9 cellular contexts compared by ENCODE assay signal in genomic region chr16:53743149-53743566, GRCh38. TPM values are rescaled to one million over a fixed set of nuclear protein-coding genes. Genes with fewer than 3 reads are reported as not detected.
DNase-seq lines count a peak whose midpoint lies in the region; ATAC-seq and TF ChIP-seq lines count a peak whose summit lies in the region.
"Had no signal": no experiment of that assay in that cellular context is flagged by ENCODE, and none has a peak within 500 bp of the region (broad histone marks: within the 10 kb centered on the region; RNA-seq: fewer than 3 reads in every experiment).

No MANE protein-coding gene starts in this region.

- peaks cover 5% of the 10 kb centered on the region for H3K9me3 Mint-ChIP-seq in Calu3 (ENCODE audit: low read depth, unreplicated experiment)

- H3K4me1 Mint-ChIP-seq in Calu3 (ENCODE audit: low read depth, unreplicated experiment) = peaks cover 65% of the 10 kb centered on the region

- no peak overlapping the region for H3K27ac ChIP-seq in left ventricle myocardium inferior (replicated peaks)
- H3K27ac ChIP-seq in upper lobe of left lung = no peak overlapping the region

- TF ChIP-seq CTCF in Calu3 (IDR thresholded peaks at IDR 0.05; ENCODE audit: unreplicated experiment) = peak; percentile 66
- peak; percentile 60 for TF ChIP-seq CTCF in left ventricle myocardium inferior (IDR thresholded peaks at IDR 0.05; ENCODE audit: borderline replicate concordance)
- TF ChIP-seq CTCF in upper lobe of left lung (IDR thresholded peaks at IDR 0.05) = peak in 5 of 6 experiments; percentile 22 to 45 (median 31)

- H3K4me1 ChIP-seq in left ventricle myocardium inferior = peaks cover 33% of the 10 kb centered on the region
- peaks cover 13 to 30% (median 19%) of the 10 kb centered on the region in 4 donors for H3K4me1 ChIP-seq in upper lobe of left lung

- H3K4me3 ChIP-seq in left ventricle myocardium inferior = no peak overlapping the region
- H3K4me3 ChIP-seq in upper lobe of left lung = no peak overlapping the region

- TF ChIP-seq POLR2A in upper lobe of left lung (IDR thresholded peaks at IDR 0.05) = no peak

- H3K36me3 ChIP-seq in left ventricle myocardium inferior (no peaks in the 10 kb centered on the region), upper lobe of left lung (no peaks in the 10 kb centered on the region)

- intact Hi-C loops in Calu3 (cut with micrococcal nuclease; ENCODE audit: unreplicated experiment) = loop anchor here (2.0 kb wide), 1 partner anchor 14 kb away; no protein-coding TSS in a partner anchor
- intact Hi-C loops in left ventricle myocardium inferior (cut with micrococcal nuclease) = no loop called here

- no peak for ATAC-seq in upper lobe of left lung (ENCODE audit: low FRiP score in 2 of 2)
- no peak for ATAC-seq in HG03135 (IDR thresholded peaks at IDR 0.05; ENCODE audit: unreplicated experiment)
- no peak for ATAC-seq in HG03565 (IDR thresholded peaks at IDR 0.05; ENCODE audit: unreplicated experiment)

- CTCF ChIA-PET in Calu3 (lab: Charles Lee) = interaction anchor here (0.7 to 4.0 kb wide), 7 partner anchors 13 to 135 kb away, joined by 3 to 70 read pairs (median 4); partner anchors contain the start of genes FTO and RPGRIP1L

- no peak overlapping the region for H3K4me3 Mint-ChIP-seq in Calu3 (ENCODE audit: low read depth, unreplicated experiment)
- H3K4me3 Mint-ChIP-seq: immature natural killer cell had no signal

- WGBS in upper lobe of left lung, 2 donors = 68 to 74% methylated on average over 3 of the region's 3 CpGs

- H3K27me3 Mint-ChIP-seq in Calu3 (ENCODE audit: unreplicated experiment) = no peaks in the 10 kb centered on the region

- H3K36me3 Mint-ChIP-seq in Calu3 (ENCODE audit: insufficient read depth, unreplicated experiment) = peaks cover 13% of the 10 kb centered on the region
- H3K36me3 Mint-ChIP-seq: immature natural killer cell had no signal

- no peak for TF ChIP-seq EP300 in upper lobe of left lung (IDR thresholded peaks at IDR 0.05)

- H3K9me3 ChIP-seq in left ventricle myocardium inferior (replicated peaks) (peaks cover 12% of the 10 kb centered on the region), upper lobe of left lung (no peaks in the 10 kb centered on the region)

- no TSS peak for BruUV-seq in Calu3 (replicated peaks; lab: Mats Ljungman, UMichigan)

- peak; percentile 54 for DNase-seq in Calu3
- DNase-seq in HCEC 1CT = peak; percentile 39
- DNase-seq in SW480 (ENCODE audit: low spot score) = peak; percentile 32
- no peak for DNase-seq in left ventricle myocardium inferior
- no peak for DNase-seq in upper lobe of left lung
- no peak for DNase-seq in NCI-H187 (lab: John Stamatoyannopoulos, UW)

- no peak overlapping the region for H3K27ac Mint-ChIP-seq in Calu3 (ENCODE audit: unreplicated experiment)
- H3K27ac Mint-ChIP-seq: immature natural killer cell had no signal

- H3K27me3 ChIP-seq in left ventricle myocardium inferior (ENCODE audit: low read depth) (no peaks in the 10 kb centered on the region), upper lobe of left lung (no peaks in the 10 kb centered on the region)

RNA-seq across cellular contexts. Expression of gene FTO, which starts 39.2 kb away (rescaled TPM):
- total RNA-seq in Calu3 (2022) = 67.2 and 68.9 TPM in 2 replicates
- 78.4 TPM for total RNA-seq in left ventricle myocardium inferior
- total RNA-seq in upper lobe of left lung = 100 to 1,000 TPM in 1 of 6 donors, 10 to 100 TPM in 5; 62.9 to 114 (median 75.4) TPM

RNA-seq across cellular contexts. Expression of gene RPGRIP1L, which starts 39.5 kb away (rescaled TPM):
- total RNA-seq in Calu3 (2022) (16.6 and 18.9 TPM in 2 replicates), left ventricle myocardium inferior (1.7 TPM), upper lobe of left lung (10 to 100 TPM in 1 of 6 donors, 1 to 10 TPM in 5; 2.8 to 15.9 (median 4.0) TPM)

Comparison
In these comparisons a context has a peak if more than half of its experiments do, and no peak if none do; other contexts are left out.
1. DNase-seq: peak in Calu3 (single experiment), HCEC 1CT (single experiment) and SW480 (single experiment); none in left ventricle myocardium inferior (single experiment), upper lobe of left lung (0 of 2) and NCI-H187 (0 of 2).
2. Peak in every context shown above with its lines, with median percentiles within 50 percentile points of each other: CTCF ChIP-seq.